Comparison of ENCODE assay signal across 15 cellular contexts in genomic region chr9:5336683-5337082, GRCh38. TPM values are rescaled to one million over a fixed set of nuclear protein-coding genes. Genes with fewer than 3 reads are reported as not detected.
DNase-seq lines count a peak whose midpoint lies in the region; ATAC-seq, FAIRE-seq and TF ChIP-seq lines count a peak whose summit lies in the region.
"Had no signal": no experiment of that assay in that cellular context is flagged by ENCODE, and none has a peak within 500 bp of the region (broad histone marks: within the 10 kb centered on the region; RNA-seq: fewer than 3 reads in every experiment).

No MANE protein-coding gene starts in this region.

- peak; percentile 41 for FAIRE-seq in GM12878 (lab: Jason Lieb, UNC)

- RAD21 ChIA-PET in GM12878 (lab: Charles Lee; ENCODE audit: unreplicated experiment), result no interaction called here

- H3K27ac ChIP-seq in BLaER1 treated with 17β-estradiol and CSF1 and Interleukin-3, amounts not matched to agents 10 nM and 100 nM, result no peak overlapping the region
- H3K27ac ChIP-seq in CD8-positive, alpha-beta memory T cell (ENCODE audit: low read depth, low read length), result no peak overlapping the region
- no peak overlapping the region for H3K27ac ChIP-seq in GM12878 (ENCODE audit: control insufficient read depth, insufficient read depth)
- H3K27ac ChIP-seq: stomach had no signal

- no peaks in the 10 kb centered on the region for H3K27me3 Mint-ChIP-seq in CD8-positive, alpha-beta memory T cell
- H3K27me3 Mint-ChIP-seq in T-helper 2 cell treated with Interferon-gamma antibody and Interleukin-4, amounts not matched to agents 5 μg/mL and 100 μg/mL, for 36 hours (ENCODE audit: low read depth), result no peaks in the 10 kb centered on the region

- no peak for TF ChIP-seq RAD21 in GM12878 (IDR thresholded peaks at IDR 0.05; ENCODE audit: insufficient read depth, low read depth, low read length)

- H3K4me1 Mint-ChIP-seq in CD8-positive, alpha-beta memory T cell, result peaks cover 45 to 57% (median 55%) of the 10 kb centered on the region in 3 donors
- H3K4me1 Mint-ChIP-seq in T-helper 2 cell treated with Interferon-gamma antibody and Interleukin-4, amounts not matched to agents 5 μg/mL and 100 μg/mL, for 36 hours (ENCODE audit: low read depth), result peaks cover 22% of the 10 kb centered on the region

- H3K4me3 ChIP-seq in BLaER1 treated with 17β-estradiol and CSF1 and Interleukin-3, amounts not matched to agents 10 nM and 100 nM, result no peak overlapping the region
- H3K4me3 ChIP-seq in CD8-positive, alpha-beta memory T cell (ENCODE audit: low read length), result peak overlapping the region; percentile 42
- no peak overlapping the region for H3K4me3 ChIP-seq in GM12878
- H3K4me3 ChIP-seq: stomach had no signal

- in situ Hi-C loops in GM12878 (cut with MboI), result no loop called here
- in situ Hi-C loops in GM13976 (cut with MboI; ENCODE audit: low sequenced_read_pairs, unreplicated experiment), result no loop called here

- TF ChIP-seq EP300 in GM12878 (IDR thresholded peaks at IDR 0.05; ENCODE audit: borderline replicate concordance in 1 of 2, control insufficient read depth in 1 of 2, low read depth in 2 of 2, low read length in 2 of 2), result no peak

- TF ChIP-seq POLR2A in GM12878 (IDR thresholded peaks at IDR 0.05; ENCODE audit: low read depth, low read length), result no peak

- no peaks in the 10 kb centered on the region for H3K36me3 ChIP-seq in BLaER1 treated with 17β-estradiol and CSF1 and Interleukin-3, amounts not matched to agents 10 nM and 100 nM
- H3K36me3 ChIP-seq in CD8-positive, alpha-beta memory T cell (ENCODE audit: insufficient read depth, low read length), result no peaks in the 10 kb centered on the region
- H3K36me3 ChIP-seq in GM12878 (ENCODE audit: control insufficient read depth in 2 of 2, insufficient read depth in 2 of 2, low read length in 1 of 2), result no peaks in the 10 kb centered on the region
- H3K36me3 ChIP-seq: BE2C, stomach had no signal

- no peaks in the 10 kb centered on the region for H3K79me2 ChIP-seq in GM12878 (ENCODE audit: control insufficient read depth, insufficient read depth, low read length)

- H3K36me3 Mint-ChIP-seq in CD8-positive, alpha-beta memory T cell, result peaks cover 10 to 24% (median 18%) of the 10 kb centered on the region in 3 donors
- H3K36me3 Mint-ChIP-seq in T-helper 2 cell treated with Interferon-gamma antibody and Interleukin-4, amounts not matched to agents 5 μg/mL and 100 μg/mL, for 36 hours (ENCODE audit: low read depth), result peaks cover 19% of the 10 kb centered on the region

- DNase-seq in CD8-positive, alpha-beta memory T cell, result peak in 4 of 5 donors; percentile 10 to 69 (median 57)
- no peak for DNase-seq in T-helper 2 cell treated with Interferon-gamma antibody and Interleukin-4, amounts not matched to agents 5 μg/mL and 100 μg/mL, for 36 hours (ENCODE audit: low spot score)
- DNase-seq in GM12878 (ENCODE audit: low read depth, low spot score), result no peak
- no peak for DNase-seq in GM13976 (ENCODE audit: low spot score)
- DNase-seq in NCI-H128 (lab: John Stamatoyannopoulos, UW; ENCODE audit: unreplicated experiment), result no peak
- DNase-seq: BE2C, hypothalamus, IMR-90, NCI-H1092 treated with DMSO at 0.1 percent for 48 hours, SHP77, stomach had no signal

- peaks cover 0 to 7% (median 6%) of the 10 kb centered on the region in 11 experiments; a peak in 16 of 22 replicates for H3K9me3 ChIP-seq in BLaER1 treated with 17β-estradiol and CSF1 and Interleukin-3, amounts not matched to agents 10 nM and 100 nM (replicated peaks in 1 of 11)
- H3K9me3 ChIP-seq in CD8-positive, alpha-beta memory T cell (ENCODE audit: low read length), result no peaks in the 10 kb centered on the region
- H3K9me3 ChIP-seq in GM12878 (replicated peaks; ENCODE audit: control insufficient read depth, insufficient read depth, low read length), result no peaks in the 10 kb centered on the region
- H3K9me3 ChIP-seq: BE2C, stomach had no signal

- peaks cover 0 to 13% (median 10%) of the 10 kb centered on the region in 10 experiments; a peak in 14 of 20 replicates for H3K4me1 ChIP-seq in BLaER1 treated with 17β-estradiol and CSF1 and Interleukin-3, amounts not matched to agents 10 nM and 100 nM
- H3K4me1 ChIP-seq in CD8-positive, alpha-beta memory T cell (ENCODE audit: insufficient read depth, low read length), result peaks cover 27% of the 10 kb centered on the region
- no peaks in the 10 kb centered on the region for H3K4me1 ChIP-seq in GM12878 (ENCODE audit: control insufficient read depth, insufficient read depth, low read length)
- H3K4me1 ChIP-seq: BE2C had no signal

- H3K9ac ChIP-seq in BLaER1 treated with 17β-estradiol and CSF1 and Interleukin-3, amounts not matched to agents 10 nM and 100 nM, result no peak overlapping the region
- H3K9ac ChIP-seq in GM12878 (ENCODE audit: control insufficient read depth, insufficient read depth, low read length), result no peak overlapping the region

- 11% methylated on average over 4 of the region's 4 CpGs for WGBS in GM12878 (ENCODE audit: insufficient coverage, insufficient replicate concordance, low lambda C conversion rate, missing lambda C conversion rate)

- H3K9me3 Mint-ChIP-seq in CD8-positive, alpha-beta memory T cell, result no peaks in the 10 kb centered on the region
- H3K9me3 Mint-ChIP-seq in T-helper 2 cell treated with Interferon-gamma antibody and Interleukin-4, amounts not matched to agents 5 μg/mL and 100 μg/mL, for 36 hours, result no peaks in the 10 kb centered on the region

- ATAC-seq in GM12878, result no peak
- no peak for ATAC-seq in GM18858 (IDR thresholded peaks at IDR 0.05; ENCODE audit: unreplicated experiment)

- no TSS peak for BruUV-seq in GM12878 (replicated peaks; lab: Mats Ljungman, UMichigan)

- no peaks in the 10 kb centered on the region for H4K20me1 ChIP-seq in BLaER1 treated with 17β-estradiol and CSF1 and Interleukin-3, amounts not matched to agents 10 nM and 100 nM
- H4K20me1 ChIP-seq in GM12878 (ENCODE audit: control insufficient read depth, insufficient read depth), result no peaks in the 10 kb centered on the region

- SMC1A ChIA-PET in GM12878 (lab: Charles Lee; ENCODE audit: uncharacterized antibody, unreplicated experiment), result interaction anchor here (0.9 kb wide), 1 partner anchor 40 kb away, joined by 3 read pairs; no protein-coding TSS in a partner anchor

- TF ChIP-seq CTCF in GM12878 (IDR thresholded peaks at IDR 0.05 in 2 of 3, conservative IDR thresholded peaks at IDR 0.05 in 1 of 3; ENCODE audit: control insufficient read depth in 2 of 3, extremely low read depth in 1 of 3, insufficient read depth in 1 of 3, low read depth in 3 of 3, low read length in 3 of 3) (no peak), GM13976 (IDR thresholded peaks at IDR 0.05; ENCODE audit: borderline replicate concordance, control extremely low read depth, extremely low read depth, insufficient read depth, missing control alignments) (no peak)

- intact Hi-C loops in GM12878 (cut with micrococcal nuclease; ENCODE audit: unreplicated experiment), result no loop called here

- peak overlapping the region; percentile 60 to 94 (median 88) for H3K27ac Mint-ChIP-seq in CD8-positive, alpha-beta memory T cell
- peak overlapping the region; percentile 7 for H3K27ac Mint-ChIP-seq in T-helper 2 cell treated with Interferon-gamma antibody and Interleukin-4, amounts not matched to agents 5 μg/mL and 100 μg/mL, for 36 hours

- H3K27me3 ChIP-seq in BLaER1 treated with 17β-estradiol and CSF1 and Interleukin-3, amounts not matched to agents 10 nM and 100 nM, result peaks cover 7 to 13% (median 10%) of the 10 kb centered on the region in 11 experiments; a peak in 21 of 22 replicates
- H3K27me3 ChIP-seq in CD8-positive, alpha-beta memory T cell (ENCODE audit: insufficient read depth, low read length, poor library complexity, severe bottlenecking), result no peaks in the 10 kb centered on the region
- no peaks in the 10 kb centered on the region for H3K27me3 ChIP-seq in GM12878 (replicated peaks in 1 of 2; ENCODE audit: control insufficient read depth in 2 of 2, insufficient read depth in 2 of 2, low read length in 1 of 2)
- H3K27me3 ChIP-seq: stomach had no signal

- CTCF ChIA-PET in CD8-positive, alpha-beta memory T cell (lab: Charles Lee), result interaction anchor here (2.0 to 2.1 kb wide), 2 partner anchors 9 to 14 kb away, joined by 6 read pairs; no protein-coding TSS in a partner anchor
- CTCF ChIA-PET in GM12878 (lab: Yijun Ruan, JAX), result interaction anchor here (1.0 kb wide), 1 partner anchor 22 kb away, joined by 3 read pairs; no protein-coding TSS in a partner anchor

- H3K4me3 Mint-ChIP-seq in CD8-positive, alpha-beta memory T cell, result peak overlapping the region; percentile 73 to 89 (median 77)
- H3K4me3 Mint-ChIP-seq in T-helper 2 cell treated with Interferon-gamma antibody and Interleukin-4, amounts not matched to agents 5 μg/mL and 100 μg/mL, for 36 hours, result peak overlapping the region; percentile 70

- peak overlapping the region in 8 of 11 experiments; percentile 32 to 79 (median 60); a peak in 12 of 22 replicates for H3K4me2 ChIP-seq in BLaER1 treated with 17β-estradiol and CSF1 and Interleukin-3, amounts not matched to agents 10 nM and 100 nM
- H3K4me2 ChIP-seq in GM12878 (ENCODE audit: control insufficient read depth, insufficient read depth), result no peak overlapping the region

- H2AFZ ChIP-seq in GM12878 (ENCODE audit: control insufficient read depth, low read depth, low read length), result peak overlapping the region; percentile 7; the same call in 1 of the 2 replicates

- POLR2A ChIA-PET in CD8-positive, alpha-beta memory T cell (lab: Charles Lee), result no interaction called here
- POLR2A ChIA-PET in GM12878 (lab: Charles Lee), result no interaction called here

RNA-seq across cellular contexts. Expression of gene RLN1, which starts 3.0 kb away (rescaled TPM):
- 1 to 10 TPM in 1 of 2 experiments, under 1 TPM in 1; 0.31 to 1.1 TPM for total RNA-seq in CD8-positive, alpha-beta memory T cell
- polyA plus RNA-seq in CD8-positive, alpha-beta memory T cell, result 4.1 TPM
- total RNA-seq in GM12878 (2013; cell fraction: nucleolus; rRNA removed), result 4.5 and 4.6 TPM in 2 replicates
- total RNA-seq in GM12878 (2014; rRNA removed) (1.1 and 2.0 TPM in 2 replicates), GM12878 (2014; rRNA removed; fragmentation: Illumina TruSeq; extraction: Trizol) (1.5 and 1.6 TPM in 2 replicates), GM12878 (2021) (0.80 and 0.90 TPM in 2 replicates)
- not detected for polyA plus RNA-seq in GM12878 (2011; ENCODE audit: low read depth)
- polyA plus RNA-seq in GM12878 (2011; rRNA removed) (1.6 and 2.4 TPM in 2 replicates), GM12878 (2014; fragmentation: Illumina TruSeq; extraction: Trizol) (0.82 and 1.6 TPM in 2 replicates), GM12878 (2014; fragmentation: Nextera tagmentation; extraction: Ambion mirVana) (1 to 10 TPM; 2.7 to 2.8 TPM), GM12878 (2014; rRNA removed) (0.71 and 1.7 TPM in 2 replicates), GM12878 (2016; fragmentation: Nextera tagmentation; extraction: Ambion mirVana) (1 to 10 TPM; 2.4 TPM)
- 0.72 and 1.2 TPM in 2 replicates for polyA plus RNA-seq in GM12878 (2011; cell fraction: cytosol; rRNA removed)
- 0.61 and 0.79 TPM in 2 replicates for polyA plus RNA-seq in GM12878 (2011; cell fraction: nucleus; rRNA removed)
- polyA plus RNA-seq in GM12878 (2012), result 0.56 and 0.91 TPM in 2 replicates
- 1.0 and 1.2 TPM in 2 replicates for polyA minus RNA-seq in GM12878 (2011; rRNA and poly(A)+ RNA removed)
- polyA minus RNA-seq in GM12878 (2011; cell fraction: cytosol; rRNA and poly(A)+ RNA removed), result 1.2 TPM in 1 of 2 replicates, not detected in the other
- 0.73 and 0.86 TPM in 2 replicates for polyA minus RNA-seq in GM12878 (2011; cell fraction: nucleus; rRNA and poly(A)+ RNA removed)
- total RNA-seq: IMR-90, stomach had no signal
- polyA plus RNA-seq: IMR-90 had no signal

RNA-seq across cellular contexts. Expression of gene RLN2, which starts 32.2 kb away (rescaled TPM):
- 1 to 10 TPM; 1.9 to 2.8 TPM for total RNA-seq in CD8-positive, alpha-beta memory T cell
- polyA plus RNA-seq in CD8-positive, alpha-beta memory T cell, result 8.8 TPM
- total RNA-seq in GM12878 (2013; cell fraction: nucleolus; rRNA removed), result 0.88 and 2.2 TPM in 2 replicates
- 5.8 and 6.0 TPM in 2 replicates for total RNA-seq in GM12878 (2014; rRNA removed)
- total RNA-seq in GM12878 (2014; rRNA removed; fragmentation: Illumina TruSeq; extraction: Trizol), result 5.9 and 7.1 TPM in 2 replicates
- total RNA-seq in GM12878 (2021), result 3.3 and 3.9 TPM in 2 replicates
- polyA plus RNA-seq in GM12878 (2011; ENCODE audit: low read depth), result 1.4 TPM
- polyA plus RNA-seq in GM12878 (2011; rRNA removed), result 5.3 and 6.1 TPM in 2 replicates
- 1.4 and 1.9 TPM in 2 replicates for polyA plus RNA-seq in GM12878 (2011; cell fraction: cytosol; rRNA removed)
- polyA plus RNA-seq in GM12878 (2011; cell fraction: nucleus; rRNA removed), result 0.84 and 0.97 TPM in 2 replicates
- 2.8 and 2.9 TPM in 2 replicates for polyA plus RNA-seq in GM12878 (2012)
- 4.4 and 6.6 TPM in 2 replicates for polyA plus RNA-seq in GM12878 (2014; fragmentation: Illumina TruSeq; extraction: Trizol)
- 10 to 100 TPM; 15.0 to 15.7 TPM for polyA plus RNA-seq in GM12878 (2014; fragmentation: Nextera tagmentation; extraction: Ambion mirVana)
- 4.7 and 5.4 TPM in 2 replicates for polyA plus RNA-seq in GM12878 (2014; rRNA removed)
- polyA plus RNA-seq in GM12878 (2016; fragmentation: Nextera tagmentation; extraction: Ambion mirVana), result 1 to 10 TPM; 6.1 to 8.3 TPM
- 0.41 and 0.88 TPM in 2 replicates for polyA minus RNA-seq in GM12878 (2011; rRNA and poly(A)+ RNA removed)
- polyA minus RNA-seq in GM12878 (2011; cell fraction: cytosol; rRNA and poly(A)+ RNA removed), result not detected in 2 replicates
- polyA minus RNA-seq in GM12878 (2011; cell fraction: nucleus; rRNA and poly(A)+ RNA removed), result 0.60 and 0.67 TPM in 2 replicates
- total RNA-seq: Daoy, IMR-90, skeletal muscle tissue had no signal
- polyA plus RNA-seq: IMR-90 had no signal

Comparison
In these comparisons a context has a peak if more than half of its experiments do, and no peak if none do; other contexts are left out.
1. DNase-seq: peak in CD8-positive, alpha-beta memory T cell (4 of 5); none in T-helper 2 cell treated with Interferon-gamma antibody and Interleukin-4, amounts not matched to agents 5 μg/mL and 100 μg/mL, for 36 hours (single experiment), GM12878 (single experiment), GM13976 (single experiment) and NCI-H128 (single experiment).